ENCODE assay signal across 8 cellular contexts in the genomic region with DNA sequence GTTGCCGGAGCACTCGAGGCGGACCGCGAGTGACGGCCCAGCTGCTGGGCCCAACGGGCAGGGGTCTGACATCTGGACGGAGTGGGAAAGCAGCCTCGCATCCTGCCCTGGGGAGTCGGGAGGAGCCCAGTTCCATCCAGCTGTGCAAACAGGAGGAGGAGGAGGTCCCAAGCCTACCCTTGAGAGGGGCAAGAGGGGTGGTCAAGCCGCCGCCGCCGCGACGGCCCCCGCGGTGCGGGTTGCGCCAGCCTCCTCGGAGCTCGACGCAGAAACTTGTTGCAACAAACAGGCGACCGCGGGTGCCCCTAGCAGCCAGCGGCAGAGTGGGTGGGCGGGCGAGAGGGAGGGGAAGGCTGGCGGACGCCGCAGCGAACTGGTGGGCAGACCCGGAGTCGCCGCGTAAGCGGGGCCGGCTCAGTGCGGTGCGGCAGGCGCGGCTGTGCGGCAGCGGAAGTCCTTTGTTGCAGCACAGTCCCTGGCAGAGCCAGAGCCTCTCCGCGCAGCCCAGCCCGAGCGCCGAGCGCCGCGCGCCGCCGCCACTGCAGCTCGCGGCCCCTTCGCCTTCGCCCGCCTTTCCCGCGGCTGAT. TPM values are rescaled to one million over a fixed set of nuclear protein-coding genes. Genes with fewer than 3 reads are reported as not detected.
DNase-seq lines count a peak whose midpoint lies in the region; ATAC-seq and TF ChIP-seq lines count a peak whose summit lies in the region.

A gene with protein sequence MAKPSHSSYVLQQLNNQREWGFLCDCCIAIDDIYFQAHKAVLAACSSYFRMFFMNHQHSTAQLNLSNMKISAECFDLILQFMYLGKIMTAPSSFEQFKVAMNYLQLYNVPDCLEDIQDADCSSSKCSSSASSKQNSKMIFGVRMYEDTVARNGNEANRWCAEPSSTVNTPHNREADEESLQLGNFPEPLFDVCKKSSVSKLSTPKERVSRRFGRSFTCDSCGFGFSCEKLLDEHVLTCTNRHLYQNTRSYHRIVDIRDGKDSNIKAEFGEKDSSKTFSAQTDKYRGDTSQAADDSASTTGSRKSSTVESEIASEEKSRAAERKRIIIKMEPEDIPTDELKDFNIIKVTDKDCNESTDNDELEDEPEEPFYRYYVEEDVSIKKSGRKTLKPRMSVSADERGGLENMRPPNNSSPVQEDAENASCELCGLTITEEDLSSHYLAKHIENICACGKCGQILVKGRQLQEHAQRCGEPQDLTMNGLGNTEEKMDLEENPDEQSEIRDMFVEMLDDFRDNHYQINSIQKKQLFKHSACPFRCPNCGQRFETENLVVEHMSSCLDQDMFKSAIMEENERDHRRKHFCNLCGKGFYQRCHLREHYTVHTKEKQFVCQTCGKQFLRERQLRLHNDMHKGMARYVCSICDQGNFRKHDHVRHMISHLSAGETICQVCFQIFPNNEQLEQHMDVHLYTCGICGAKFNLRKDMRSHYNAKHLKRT (plus strand): TSS at position 461 of the 587 bp plus-strand sequence. CDS start 16,735 bp downstream, outside the sequence.

- no peaks in the 10 kb centered on the region for H3K27me3 Mint-ChIP-seq in activated T-helper 2 cell treated with anti-CD3 and anti-CD28 coated beads, Interferon-gamma antibody, Interleukin-2, Interleukin-4, amounts not matched to agents 10 μg/mL and 5 μg/mL and 100 μg/mL, durations not matched to agents 14 hours and 24 hours and 36 hours (ENCODE audit: low read depth)
- no peaks in the 10 kb centered on the region for H3K27me3 Mint-ChIP-seq in natural killer cell treated with Interleukin-12 subunit alpha and Interleukin-12 subunit beta and Interleukin-15 and Interleukin-18, amount 100 ng/mL, for 72 hours

- H3K9me3 ChIP-seq in Karpas-422 (ENCODE audit: low read length): no peaks in the 10 kb centered on the region

- peak; percentile 25 for ATAC-seq in GM21526 (IDR thresholded peaks at IDR 0.05; ENCODE audit: low FRiP score, unreplicated experiment)
- ATAC-seq in natural killer cell treated with Interleukin-12 subunit alpha and Interleukin-12 subunit beta and Interleukin-15 and Interleukin-18, amount 100 ng/mL, for 72 hours: peak; percentile 76 to 86

- peak; percentile 95 for DNase-seq in COLO668 (lab: John Stamatoyannopoulos, UW; ENCODE audit: unreplicated experiment)
- DNase-seq in Karpas-422: peak; percentile 94
- peak; percentile 72 for DNase-seq in RWPE1 (ENCODE audit: low spot score)
- DNase-seq in activated T-helper 2 cell treated with anti-CD3 and anti-CD28 coated beads, Interferon-gamma antibody, Interleukin-2, Interleukin-4, amounts not matched to agents 10 μg/mL and 5 μg/mL and 100 μg/mL, durations not matched to agents 14 hours and 24 hours and 36 hours (ENCODE audit: low spot score): peak; percentile 82
- DNase-seq in fibroblast of peridontal ligament (ENCODE audit: extremely low read depth): peak; percentile 79
- DNase-seq in natural killer cell treated with Interleukin-12 subunit alpha and Interleukin-12 subunit beta and Interleukin-15 and Interleukin-18, amount 100 ng/mL, for 72 hours (ENCODE audit: low spot score): peak; percentile 96
- peak; percentile 79 to 91 (median 82) for DNase-seq in stimulated activated naive CD4-positive, alpha-beta T cell (lab: John Stamatoyannopoulos, UW)

- peaks cover 7% of the 10 kb centered on the region for H3K36me3 ChIP-seq in Karpas-422 (ENCODE audit: insufficient read depth, low read length)

- H2AFZ ChIP-seq in Karpas-422 (ENCODE audit: low read length): peak within 1 kb of the TSS; percentile 13; the same call in 1 of the 2 replicates

- H3K9me2 ChIP-seq in Karpas-422 (replicated peaks; ENCODE audit: insufficient read depth, low read length): no peaks in the 10 kb centered on the region

- H3K27ac Mint-ChIP-seq in activated T-helper 2 cell treated with anti-CD3 and anti-CD28 coated beads, Interferon-gamma antibody, Interleukin-2, Interleukin-4, amounts not matched to agents 10 μg/mL and 5 μg/mL and 100 μg/mL, durations not matched to agents 14 hours and 24 hours and 36 hours: peak within 1 kb of the TSS; percentile 99
- H3K27ac Mint-ChIP-seq in natural killer cell treated with Interleukin-12 subunit alpha and Interleukin-12 subunit beta and Interleukin-15 and Interleukin-18, amount 100 ng/mL, for 72 hours: peak within 1 kb of the TSS; percentile 95 to 99

- H3K9ac ChIP-seq in Karpas-422 (ENCODE audit: low read length): peak within 1 kb of the TSS; percentile 97

- POLR2A ChIA-PET in RWPE1 (lab: Yijun Ruan, JAX; ENCODE audit: low non-redundant PET): interaction anchor here (0.5 kb wide), 3 partner anchors 10 to 52 kb away, joined by 3 to 10 read pairs (median 7); no protein-coding TSS in a partner anchor

- H3K4me1 Mint-ChIP-seq in activated T-helper 2 cell treated with anti-CD3 and anti-CD28 coated beads, Interferon-gamma antibody, Interleukin-2, Interleukin-4, amounts not matched to agents 10 μg/mL and 5 μg/mL and 100 μg/mL, durations not matched to agents 14 hours and 24 hours and 36 hours (ENCODE audit: low read depth): peaks cover 59% of the 10 kb centered on the region
- H3K4me1 Mint-ChIP-seq in natural killer cell treated with Interleukin-12 subunit alpha and Interleukin-12 subunit beta and Interleukin-15 and Interleukin-18, amount 100 ng/mL, for 72 hours (ENCODE audit: low read depth in 2 of 2): peaks cover 60 to 71% of the 10 kb centered on the region in 2 donors

- H3K27ac ChIP-seq in Karpas-422 (ENCODE audit: low read length): peak within 1 kb of the TSS; percentile 96
- H3K27ac ChIP-seq in RWPE1: peak within 1 kb of the TSS; percentile 99

- H4K20me1 ChIP-seq in Karpas-422 (ENCODE audit: insufficient read depth, low read depth, low read length): no peaks in the 10 kb centered on the region; the same call in 1 of the 2 replicates

- H3K27me3 ChIP-seq in Karpas-422 (ENCODE audit: low read length): no peaks in the 10 kb centered on the region

- peaks cover 57% of the 10 kb centered on the region for H3K36me3 Mint-ChIP-seq in activated T-helper 2 cell treated with anti-CD3 and anti-CD28 coated beads, Interferon-gamma antibody, Interleukin-2, Interleukin-4, amounts not matched to agents 10 μg/mL and 5 μg/mL and 100 μg/mL, durations not matched to agents 14 hours and 24 hours and 36 hours (ENCODE audit: low read depth)
- peaks cover 15% of the 10 kb centered on the region for H3K36me3 Mint-ChIP-seq in natural killer cell treated with Interleukin-12 subunit alpha and Interleukin-12 subunit beta and Interleukin-15 and Interleukin-18, amount 100 ng/mL, for 72 hours

- TF ChIP-seq CTCF in RWPE1 (conservative IDR thresholded peaks at IDR 0.05; ENCODE audit: low read depth): no peak

- CTCF ChIA-PET in RWPE1 (lab: Yijun Ruan, JAX): interaction anchor here (0.7 kb wide), 1 partner anchor 213 kb away, joined by 3 read pairs; no protein-coding TSS in a partner anchor

- no peaks in the 10 kb centered on the region for H3K9me3 Mint-ChIP-seq in activated T-helper 2 cell treated with anti-CD3 and anti-CD28 coated beads, Interferon-gamma antibody, Interleukin-2, Interleukin-4, amounts not matched to agents 10 μg/mL and 5 μg/mL and 100 μg/mL, durations not matched to agents 14 hours and 24 hours and 36 hours
- no peaks in the 10 kb centered on the region for H3K9me3 Mint-ChIP-seq in natural killer cell treated with Interleukin-12 subunit alpha and Interleukin-12 subunit beta and Interleukin-15 and Interleukin-18, amount 100 ng/mL, for 72 hours

- peak within 1 kb of the TSS; percentile 77 for H3K4me3 ChIP-seq in Karpas-422 (ENCODE audit: low read length)

- peak within 1 kb of the TSS; percentile 98 for H3K4me2 ChIP-seq in Karpas-422 (ENCODE audit: low read depth, low read length, poor library complexity, severe bottlenecking)

- peaks cover 83% of the 10 kb centered on the region for H3K79me2 ChIP-seq in Karpas-422 (ENCODE audit: low read length)

- peak within 1 kb of the TSS; percentile 98 for H3K4me3 Mint-ChIP-seq in activated T-helper 2 cell treated with anti-CD3 and anti-CD28 coated beads, Interferon-gamma antibody, Interleukin-2, Interleukin-4, amounts not matched to agents 10 μg/mL and 5 μg/mL and 100 μg/mL, durations not matched to agents 14 hours and 24 hours and 36 hours (ENCODE audit: low read depth)
- H3K4me3 Mint-ChIP-seq in natural killer cell treated with Interleukin-12 subunit alpha and Interleukin-12 subunit beta and Interleukin-15 and Interleukin-18, amount 100 ng/mL, for 72 hours: peak within 1 kb of the TSS; percentile 98

- H3K4me1 ChIP-seq in Karpas-422 (ENCODE audit: low read length): peaks cover 66% of the 10 kb centered on the region

- intact Hi-C loops in activated T-helper 2 cell treated with anti-CD3 and anti-CD28 coated beads, Interferon-gamma antibody, Interleukin-2, Interleukin-4, amounts not matched to agents 10 μg/mL and 5 μg/mL and 100 μg/mL, durations not matched to agents 14 hours and 24 hours and 36 hours (cut with micrococcal nuclease): loop anchor here (2.0 to 10.0 kb wide), 6 partner anchors 82 to 1030 kb away; a partner anchor contains a TSS

RNA-seq across cellular contexts. Expression of the gene that starts here (rescaled TPM):
- 61.2 and 97.5 TPM in 2 replicates for total RNA-seq in Karpas-422 (2014; rRNA removed; shearing (Covaris generic); ENCODE audit: low replicate concordance)
- 51.1 and 52.8 TPM in 2 replicates for total RNA-seq in activated T-helper 2 cell treated with anti-CD3 and anti-CD28 coated beads, Interferon-gamma antibody, Interleukin-2, Interleukin-4, amounts not matched to agents 10 μg/mL and 5 μg/mL and 100 μg/mL, durations not matched to agents 14 hours and 24 hours and 36 hours
- 10 to 100 TPM; 42.5 to 46.8 TPM for total RNA-seq in natural killer cell treated with Interleukin-12 subunit alpha and Interleukin-12 subunit beta and Interleukin-15 and Interleukin-18, amount 100 ng/mL, for 72 hours

Comparison
In these comparisons a context has a peak if more than half of its experiments do, and no peak if none do; other contexts are left out.
1. Peak in every context shown above with its lines: DNase-seq, ATAC-seq, H3K4me3 ChIP-seq and H3K27ac ChIP-seq.